16 cellular contexts compared by ENCODE assay signal in genomic region chr1:201938440-201939005, GRCh38. TPM values are rescaled to one million over a fixed set of nuclear protein-coding genes. Genes with fewer than 3 reads are reported as not detected.
A peak's percentile ranks its signal among the peaks of the same experiment; 100 is the strongest.
DNase-seq lines count a peak whose midpoint lies in the region; ATAC-seq and TF ChIP-seq lines count a peak whose summit lies in the region.
"Had no signal": no experiment of that assay in that cellular context is flagged by ENCODE, and none has a peak within 500 bp of the region (broad histone marks: within the 10 kb centered on the region; RNA-seq: fewer than 3 reads in every experiment).

No MANE protein-coding gene starts in this region.

- no peaks in the 10 kb centered on the region for H3K27me3 ChIP-seq in PC-9 (ENCODE audit: insufficient read depth, low read depth)
- no peaks in the 10 kb centered on the region for H3K27me3 ChIP-seq in esophagus muscularis mucosa
- H3K27me3 ChIP-seq in muscle layer of duodenum (ENCODE audit: low read depth, low read length): no peaks in the 10 kb centered on the region
- no peaks in the 10 kb centered on the region for H3K27me3 ChIP-seq in thoracic aorta (replicated peaks; ENCODE audit: insufficient read depth)
- H3K27me3 ChIP-seq in naive thymus-derived CD4-positive, alpha-beta T cell (ENCODE audit: control insufficient read depth in 2 of 2, insufficient read depth in 2 of 2, low read length in 2 of 2): no peaks in the 10 kb centered on the region
- H3K27me3 ChIP-seq: suprapubic skin had no signal

- no peak for ATAC-seq in thoracic aorta (ENCODE audit: insufficient number of reproducible peaks, low FRiP score, low read depth)
- ATAC-seq in HG02623 (IDR thresholded peaks at IDR 0.05; ENCODE audit: unreplicated experiment): no peak
- no peak for ATAC-seq in GM18870 (IDR thresholded peaks at IDR 0.05; ENCODE audit: unreplicated experiment)
- ATAC-seq in naive thymus-derived CD4-positive, alpha-beta T cell: no peak

- TF ChIP-seq EP300 in esophagus muscularis mucosa (IDR thresholded peaks at IDR 0.05): no peak

- no peaks in the 10 kb centered on the region for H3K9me3 Mint-ChIP-seq in naive thymus-derived CD4-positive, alpha-beta T cell
- H3K9me3 Mint-ChIP-seq: T-helper 1 cell treated with Interleukin-12 subunit alpha and Interleukin-12 subunit beta and Interleukin-4 antibody, amounts not matched to agents 30 μg/mL and 1 μg/mL, for 36 hours had no signal

- CTCF ChIA-PET in PC-9 (lab: Charles Lee): interaction anchor here (0.7 kb wide), 1 partner anchor 42 kb away, joined by 12 read pairs; no protein-coding TSS in a partner anchor
- CTCF ChIA-PET in naive thymus-derived CD4-positive, alpha-beta T cell (lab: Charles Lee): interaction anchor here (0.7 kb wide), 1 partner anchor 1784 kb away, joined by 5 read pairs; no protein-coding TSS in a partner anchor

- intact Hi-C loops in PC-9 (cut with micrococcal nuclease; ENCODE audit: unreplicated experiment): loop anchor here (1.0 kb wide), 1 partner anchor 21 kb away; no protein-coding TSS in a partner anchor
- intact Hi-C loops in esophagus muscularis mucosa (cut with DNase I): no loop called here
- intact Hi-C loops in naive thymus-derived CD4-positive, alpha-beta T cell (cut with micrococcal nuclease): no loop called here

- no peak for TF ChIP-seq POLR2A in esophagus muscularis mucosa (IDR thresholded peaks at IDR 0.05; ENCODE audit: low read depth)

- no peaks in the 10 kb centered on the region for H3K36me3 Mint-ChIP-seq in naive thymus-derived CD4-positive, alpha-beta T cell

- no peaks in the 10 kb centered on the region for H3K9me2 ChIP-seq in PC-9 (ENCODE audit: insufficient read depth)

- POLR2A ChIA-PET in PC-9 (lab: Charles Lee; ENCODE audit: unreplicated experiment): no interaction called here
- POLR2A ChIA-PET in naive thymus-derived CD4-positive, alpha-beta T cell (lab: Charles Lee): no interaction called here

- BruUV-seq in PC-9 (replicated peaks; lab: Mats Ljungman, UMichigan): no TSS peak

- H4K20me1 ChIP-seq in PC-9 (ENCODE audit: insufficient read depth): no peaks in the 10 kb centered on the region

- no peaks in the 10 kb centered on the region for H3K79me2 ChIP-seq in PC-9 (ENCODE audit: low read depth)

- no peaks in the 10 kb centered on the region for H3K4me1 Mint-ChIP-seq in naive thymus-derived CD4-positive, alpha-beta T cell

- no peak overlapping the region for H3K4me3 Mint-ChIP-seq in naive thymus-derived CD4-positive, alpha-beta T cell
- H3K4me3 Mint-ChIP-seq: T-helper 1 cell treated with Interleukin-12 subunit alpha and Interleukin-12 subunit beta and Interleukin-4 antibody, amounts not matched to agents 30 μg/mL and 1 μg/mL, for 36 hours had no signal

- H3F3A ChIP-seq in PC-9 (ENCODE audit: insufficient read depth, low read depth): peaks cover 3% of the 10 kb centered on the region; the same call in 1 of the 2 replicates

- H3K4me3 ChIP-seq in PC-9 (no peak overlapping the region), esophagus muscularis mucosa (peak overlapping the region; percentile 27 to 91 (median 82)), muscle layer of duodenum (ENCODE audit: low read depth in 1 of 2, low read length in 2 of 2) (peak overlapping the region in 1 of 2 donors; percentile 9), thoracic aorta (peak overlapping the region; percentile 88)
- no peak overlapping the region for H3K4me3 ChIP-seq in naive thymus-derived CD4-positive, alpha-beta T cell (ENCODE audit: low read length)
- H3K4me3 ChIP-seq: mucosa of descending colon, suprapubic skin had no signal

- H3K4me1 ChIP-seq in PC-9 (replicated peaks; ENCODE audit: insufficient read depth) (peaks cover 27% of the 10 kb centered on the region), esophagus muscularis mucosa (peaks cover 6 to 80% (median 79%) of the 10 kb centered on the region in 4 donors), muscle layer of duodenum (ENCODE audit: control insufficient read depth in 1 of 2, insufficient read depth in 2 of 2, low read length in 2 of 2) (peaks cover 0 to 47% of the 10 kb centered on the region in 2 donors), thoracic aorta (ENCODE audit: control insufficient read depth in 1 of 2, low read depth in 2 of 2) (peaks cover 27 to 71% of the 10 kb centered on the region in 2 donors)
- H3K4me1 ChIP-seq in naive thymus-derived CD4-positive, alpha-beta T cell (ENCODE audit: control insufficient read depth in 2 of 2, insufficient read depth in 2 of 2, low read length in 2 of 2): no peaks in the 10 kb centered on the region
- H3K4me1 ChIP-seq: suprapubic skin had no signal

- DNase-seq in PC-9 (no peak), esophagus muscularis mucosa (ENCODE audit: extremely low spot score) (no peak), thoracic aorta (ENCODE audit: low spot score) (no peak), 8988T (no peak)
- no peak for DNase-seq in naive thymus-derived CD4-positive, alpha-beta T cell
- DNase-seq: activated CD4-positive, alpha-beta T cell treated with anti-CD3 and anti-CD28 coated beads for 1 hour; activated T-cell treated with anti-CD3 and anti-CD28 coated beads for 4 hours; AML-193; mucosa of descending colon; NCI-H1048; small intestine had no signal

- TF ChIP-seq CTCF in PC-9 (conservative IDR thresholded peaks at IDR 0.05) (no peak), esophagus muscularis mucosa (IDR thresholded peaks at IDR 0.05) (no peak), thoracic aorta (IDR thresholded peaks at IDR 0.05) (no peak)

- H3K4me2 ChIP-seq in PC-9: 0 out of 2 replicates have a peak overlapping the region, but pooled peaks have one; percentile 2

- 39% methylated on average over 3 of the region's 4 CpGs for WGBS in esophagus muscularis mucosa

- H3K36me3 ChIP-seq in PC-9 (ENCODE audit: low read depth) (no peaks in the 10 kb centered on the region), esophagus muscularis mucosa (peaks cover 0 to 22% (median 3%) of the 10 kb centered on the region in 4 donors), muscle layer of duodenum (ENCODE audit: control insufficient read depth in 1 of 2, insufficient read depth in 2 of 2, low read length in 2 of 2) (no peaks in the 10 kb centered on the region), thoracic aorta (peaks cover 24% of the 10 kb centered on the region)
- H3K36me3 ChIP-seq in naive thymus-derived CD4-positive, alpha-beta T cell (ENCODE audit: control insufficient read depth in 2 of 3, insufficient read depth in 3 of 3, low read length in 3 of 3): no peaks in the 10 kb centered on the region
- H3K36me3 ChIP-seq: suprapubic skin had no signal

- H3K9me3 ChIP-seq in PC-9 (ENCODE audit: insufficient read depth, low read depth) (no peaks in the 10 kb centered on the region), esophagus muscularis mucosa (no peaks in the 10 kb centered on the region), muscle layer of duodenum (ENCODE audit: control insufficient read depth in 1 of 2, low read length in 2 of 2) (no peaks in the 10 kb centered on the region), thoracic aorta (no peaks in the 10 kb centered on the region)
- no peaks in the 10 kb centered on the region for H3K9me3 ChIP-seq in naive thymus-derived CD4-positive, alpha-beta T cell (ENCODE audit: control insufficient read depth in 2 of 3, low read length in 3 of 3)
- H3K9me3 ChIP-seq: mucosa of descending colon, suprapubic skin had no signal

- H2AFZ ChIP-seq in PC-9: no peak overlapping the region

- peaks cover 5 to 33% (median 10%) of the 10 kb centered on the region in 5 donors for H3K27me3 Mint-ChIP-seq in naive thymus-derived CD4-positive, alpha-beta T cell

- no peak overlapping the region for H3K27ac Mint-ChIP-seq in naive thymus-derived CD4-positive, alpha-beta T cell
- H3K27ac Mint-ChIP-seq: T-helper 1 cell treated with Interleukin-12 subunit alpha and Interleukin-12 subunit beta and Interleukin-4 antibody, amounts not matched to agents 30 μg/mL and 1 μg/mL, for 36 hours had no signal

- H3K27ac ChIP-seq in PC-9 (peak overlapping the region; percentile 62; the same call in 1 of the 2 replicates), esophagus muscularis mucosa (replicated peaks in 1 of 4) (peak overlapping the region; percentile 92 to 95 (median 94)), muscle layer of duodenum (ENCODE audit: low read length) (peak overlapping the region; percentile 49), thoracic aorta (peak overlapping the region; percentile 98 to 100)
- H3K27ac ChIP-seq in naive thymus-derived CD4-positive, alpha-beta T cell (ENCODE audit: low read depth, low read length): no peak overlapping the region
- H3K27ac ChIP-seq: suprapubic skin had no signal

RNA-seq across cellular contexts. Expression of gene LMOD1, which starts 7.8 kb away (rescaled TPM):
- total RNA-seq in PC-9 (2021) (0.53 and 0.74 TPM in 2 replicates), esophagus muscularis mucosa (1,000 to 10,000 TPM; 1,021 to 1,618 (median 1,290) TPM), thoracic aorta (100 to 1,000 TPM; 638 to 761 TPM)
- not detected for total RNA-seq in naive thymus-derived CD4-positive, alpha-beta T cell
- not detected for polyA plus RNA-seq in naive thymus-derived CD4-positive, alpha-beta T cell

RNA-seq across cellular contexts. Expression of gene TIMM17A, which starts 16.8 kb away (rescaled TPM):
- total RNA-seq in PC-9 (2021) (55.7 and 60.4 TPM in 2 replicates), esophagus muscularis mucosa (10 to 100 TPM; 30.7 to 46.1 (median 32.4) TPM), thoracic aorta (10 to 100 TPM; 29.6 to 44.7 TPM)
- 10 to 100 TPM; 27.1 to 58.4 (median 43.1) TPM for total RNA-seq in naive thymus-derived CD4-positive, alpha-beta T cell
- 10 to 100 TPM; 20.6 to 25.5 TPM for polyA plus RNA-seq in naive thymus-derived CD4-positive, alpha-beta T cell

RNA-seq across cellular contexts. Expression of gene RNPEP, which starts 43.9 kb away (rescaled TPM):
- total RNA-seq in PC-9 (2021): 108 and 123 TPM in 2 replicates
- 10 to 100 TPM; 33.0 to 49.0 (median 44.0) TPM for total RNA-seq in esophagus muscularis mucosa
- 10 to 100 TPM; 46.3 to 58.2 TPM for total RNA-seq in thoracic aorta
- total RNA-seq in naive thymus-derived CD4-positive, alpha-beta T cell: 10 to 100 TPM; 19.4 to 43.4 (median 26.8) TPM
- polyA plus RNA-seq in naive thymus-derived CD4-positive, alpha-beta T cell: 10 to 100 TPM; 23.1 to 30.2 TPM

RNA-seq across cellular contexts. Expression of gene SHISA4, which starts 49.8 kb away (rescaled TPM):
- total RNA-seq in PC-9 (2021) (22.4 and 28.6 TPM in 2 replicates), esophagus muscularis mucosa (10 to 100 TPM; 20.3 to 31.0 (median 28.5) TPM), thoracic aorta (100 to 1,000 TPM in 1 of 2 donors, 10 to 100 TPM in 1; 38.9 to 115 TPM)
- 1 to 10 TPM in 2 of 5 experiments, under 1 TPM in 3; 0.30 to 1.4 (median 0.66) TPM for total RNA-seq in naive thymus-derived CD4-positive, alpha-beta T cell
- not detected for polyA plus RNA-seq in naive thymus-derived CD4-positive, alpha-beta T cell

Comparison
In these comparisons a context has a peak if more than half of its experiments do, and no peak if none do; other contexts are left out.
1. H3K4me3 ChIP-seq: peak in esophagus muscularis mucosa (4 of 4) and thoracic aorta (single experiment); none in PC-9 (single experiment) and naive thymus-derived CD4-positive, alpha-beta T cell (single experiment).
2. RNA of gene LMOD1, which starts 7.8 kb away (total RNA-seq): 1,021 to 1,618 TPM in esophagus muscularis mucosa and 638 to 761 TPM in thoracic aorta; 0.53 to 0.74 TPM in PC-9 and not detected in naive thymus-derived CD4-positive, alpha-beta T cell; every median in the first group is over 100 times any median in the second.